In the genomic region with DNA sequence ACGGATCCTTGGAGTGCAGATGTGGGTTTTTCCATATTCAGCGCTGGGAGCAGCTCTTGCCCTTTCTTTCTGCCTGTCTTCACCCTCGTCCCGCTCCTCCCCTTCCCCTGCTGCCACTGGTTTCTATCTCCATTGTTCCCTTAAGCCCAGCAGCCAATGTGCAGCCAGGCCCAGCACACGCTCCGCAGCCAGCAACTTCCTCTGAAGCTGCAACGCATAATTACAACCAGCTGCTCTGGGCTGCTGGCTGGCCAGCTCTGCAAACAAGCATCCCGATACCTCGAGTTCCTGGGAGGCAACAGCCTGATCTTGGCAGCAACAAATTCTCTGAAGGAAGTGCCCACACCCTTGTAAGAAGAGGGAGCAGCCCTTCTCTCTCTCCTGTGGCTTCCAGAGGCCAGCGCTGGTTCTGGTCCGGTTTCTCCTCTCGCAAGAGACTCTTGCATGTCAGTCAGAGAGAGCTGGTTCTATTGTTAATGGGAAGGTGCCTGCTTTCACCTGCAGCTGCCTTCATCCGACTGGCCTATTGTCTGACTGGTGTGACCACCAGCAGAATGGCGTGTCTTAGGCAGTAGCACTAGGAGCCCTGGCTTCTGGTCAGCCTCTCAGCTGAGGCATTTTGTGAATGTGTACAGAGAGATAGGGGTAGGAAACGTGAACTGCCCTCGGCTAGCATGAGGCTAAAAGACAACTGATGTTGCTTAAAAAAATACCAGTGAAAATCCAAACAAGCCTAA, we compare ENCODE assay signal across 1 cellular context.
TF ChIP-seq lines count a peak whose summit lies in the region.

No MANE protein-coding gene starts in this region.

TF ChIP-seq in WTC11, 78 proteins besides CTCF, POLR2A, EP300 and RAD21 (continued from another document):
- TF ChIP-seq, protein P1, sequence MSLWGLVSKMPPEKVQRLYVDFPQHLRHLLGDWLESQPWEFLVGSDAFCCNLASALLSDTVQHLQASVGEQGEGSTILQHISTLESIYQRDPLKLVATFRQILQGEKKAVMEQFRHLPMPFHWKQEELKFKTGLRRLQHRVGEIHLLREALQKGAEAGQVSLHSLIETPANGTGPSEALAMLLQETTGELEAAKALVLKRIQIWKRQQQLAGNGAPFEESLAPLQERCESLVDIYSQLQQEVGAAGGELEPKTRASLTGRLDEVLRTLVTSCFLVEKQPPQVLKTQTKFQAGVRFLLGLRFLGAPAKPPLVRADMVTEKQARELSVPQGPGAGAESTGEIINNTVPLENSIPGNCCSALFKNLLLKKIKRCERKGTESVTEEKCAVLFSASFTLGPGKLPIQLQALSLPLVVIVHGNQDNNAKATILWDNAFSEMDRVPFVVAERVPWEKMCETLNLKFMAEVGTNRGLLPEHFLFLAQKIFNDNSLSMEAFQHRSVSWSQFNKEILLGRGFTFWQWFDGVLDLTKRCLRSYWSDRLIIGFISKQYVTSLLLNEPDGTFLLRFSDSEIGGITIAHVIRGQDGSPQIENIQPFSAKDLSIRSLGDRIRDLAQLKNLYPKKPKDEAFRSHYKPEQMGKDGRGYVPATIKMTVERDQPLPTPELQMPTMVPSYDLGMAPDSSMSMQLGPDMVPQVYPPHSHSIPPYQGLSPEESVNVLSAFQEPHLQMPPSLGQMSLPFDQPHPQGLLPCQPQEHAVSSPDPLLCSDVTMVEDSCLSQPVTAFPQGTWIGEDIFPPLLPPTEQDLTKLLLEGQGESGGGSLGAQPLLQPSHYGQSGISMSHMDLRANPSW (CRISPR knock-in tag; conservative IDR thresholded peaks at IDR 0.05; ENCODE audit: low read depth), result 0 out of 2 replicates have a peak, but pooled peaks have one; percentile 9
- TF ChIP-seq SMAD4 (CRISPR knock-in tag; IDR thresholded peaks at IDR 0.05), result no peak
- TF ChIP-seq SMAD3 (CRISPR knock-in tag; IDR thresholded peaks at IDR 0.05; ENCODE audit: borderline replicate concordance), result 0 out of 2 replicates have a peak, but pooled peaks have one; percentile 35
- peak; percentile 28; the same call in 1 of the 2 replicates for TF ChIP-seq SP1 (CRISPR knock-in tag; conservative IDR thresholded peaks at IDR 0.05)
- no peak for TF ChIP-seq NFYB (CRISPR knock-in tag; conservative IDR thresholded peaks at IDR 0.05; ENCODE audit: low read depth)
- TF ChIP-seq ZBTB21 (CRISPR knock-in tag; IDR thresholded peaks at IDR 0.05; ENCODE audit: borderline replicate concordance), result peak; percentile 48; the same call in 1 of the 2 replicates
